9 cellular contexts compared by ENCODE assay signal in the genomic region with DNA sequence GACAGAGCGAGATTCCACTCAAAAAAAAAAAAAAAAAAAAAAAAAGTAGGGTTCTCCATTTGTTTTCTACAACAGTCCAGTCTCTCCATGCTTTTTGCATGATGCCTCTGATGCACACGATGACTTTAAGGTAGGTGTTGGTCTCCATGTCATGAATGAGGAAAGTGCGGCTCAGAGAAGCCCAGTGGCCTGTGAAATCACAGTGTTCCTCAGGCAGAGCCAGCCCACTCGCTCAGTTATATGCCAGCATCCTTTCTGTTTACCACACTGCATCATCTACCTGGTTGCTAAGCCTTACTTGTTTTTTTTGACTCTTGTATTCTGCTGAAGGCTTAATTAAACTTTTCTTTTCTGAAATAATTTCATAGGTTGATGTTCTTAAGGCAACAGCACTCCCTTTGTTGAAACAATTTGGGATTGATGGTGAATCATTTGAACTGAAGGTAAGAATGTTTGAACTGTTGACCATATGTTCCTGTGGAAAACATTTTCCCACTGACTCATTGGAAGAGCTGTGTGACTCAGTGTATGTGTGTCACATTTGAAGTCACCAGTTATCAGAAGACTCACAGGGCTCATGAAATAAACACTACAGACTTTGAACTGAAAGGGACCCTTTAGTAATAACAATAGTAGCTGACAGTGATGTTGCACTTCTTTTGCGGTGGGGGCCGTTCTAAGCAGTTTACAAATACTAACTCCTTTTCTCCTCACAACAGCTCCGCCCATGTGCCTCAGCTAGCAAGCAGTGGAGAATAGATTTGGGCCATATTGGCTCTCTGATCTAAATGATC. TPM values are rescaled to one million over a fixed set of nuclear protein-coding genes. Genes with fewer than 3 reads are reported as not detected.
DNase-seq lines count a peak whose midpoint lies in the region; ATAC-seq and TF ChIP-seq lines count a peak whose summit lies in the region.
"Had no signal": no experiment of that assay in that cellular context is flagged by ENCODE, and none has a peak within 500 bp of the region (broad histone marks: within the 10 kb centered on the region; RNA-seq: fewer than 3 reads in every experiment).

No MANE protein-coding gene starts in this region.

- H3K4me3 Mint-ChIP-seq in activated naive CD8-positive, alpha-beta T cell treated with anti-CD3 and anti-CD28 coated beads, Interleukin-2, amount 50 U/mL, for 24 hours, result peak overlapping the region; percentile 19

- no peak overlapping the region for H3K4me3 ChIP-seq in uterus
- no peak overlapping the region for H3K4me3 ChIP-seq in esophagus muscularis mucosa

- no peak for TF ChIP-seq CTCF in uterus (IDR thresholded peaks at IDR 0.05)
- TF ChIP-seq CTCF in esophagus muscularis mucosa (IDR thresholded peaks at IDR 0.05), result no peak

- H3K9me3 ChIP-seq in uterus (no peaks in the 10 kb centered on the region), esophagus muscularis mucosa (no peaks in the 10 kb centered on the region)

- peak; percentile 93 for ATAC-seq in activated naive CD8-positive, alpha-beta T cell treated with anti-CD3 and anti-CD28 coated beads, Interleukin-2, amount 50 U/mL, for 24 hours

- intact Hi-C loops in uterus (cut with DNase I; ENCODE audit: low total_unique reads), result no loop called here
- intact Hi-C loops in esophagus muscularis mucosa (cut with DNase I), result no loop called here

- H3K27me3 Mint-ChIP-seq in activated naive CD8-positive, alpha-beta T cell treated with anti-CD3 and anti-CD28 coated beads, Interleukin-2, amount 50 U/mL, for 24 hours, result no peaks in the 10 kb centered on the region

- H3K36me3 ChIP-seq in uterus, result no peaks in the 10 kb centered on the region
- H3K36me3 ChIP-seq in esophagus muscularis mucosa, result peaks cover 0 to 20% (median 10%) of the 10 kb centered on the region in 4 donors

- DNase-seq in 8988T (peak; percentile 13), HPDE6-E6E7 (ENCODE audit: extremely low spot score) (peak; percentile 71), lung microvascular endothelial cell (ENCODE audit: low read depth in 2 of 2) (peak; percentile 97 to 98), uterus (no peak), middle frontal gyrus (ENCODE audit: extremely low spot score, low spot score) (no peak), mesenteric fat pad (ENCODE audit: low spot score) (no peak), esophagus muscularis mucosa (ENCODE audit: extremely low spot score) (no peak)
- DNase-seq in activated naive CD8-positive, alpha-beta T cell treated with anti-CD3 and anti-CD28 coated beads, Interleukin-2, amount 50 U/mL, for 24 hours, result peak; percentile 46
- DNase-seq: effector memory CD4-positive, alpha-beta T cell had no signal

- H3K27ac ChIP-seq in uterus (no peak overlapping the region), esophagus muscularis mucosa (replicated peaks in 1 of 4) (no peak overlapping the region)

- no peaks in the 10 kb centered on the region for H3K9me3 Mint-ChIP-seq in activated naive CD8-positive, alpha-beta T cell treated with anti-CD3 and anti-CD28 coated beads, Interleukin-2, amount 50 U/mL, for 24 hours

- H3K36me3 Mint-ChIP-seq in activated naive CD8-positive, alpha-beta T cell treated with anti-CD3 and anti-CD28 coated beads, Interleukin-2, amount 50 U/mL, for 24 hours (ENCODE audit: low read depth), result peaks cover 50% of the 10 kb centered on the region

- H3K27ac Mint-ChIP-seq in activated naive CD8-positive, alpha-beta T cell treated with anti-CD3 and anti-CD28 coated beads, Interleukin-2, amount 50 U/mL, for 24 hours, result peak overlapping the region; percentile 88

- no peak for TF ChIP-seq EP300 in esophagus muscularis mucosa (IDR thresholded peaks at IDR 0.05)

- H3K27me3 ChIP-seq in uterus (no peaks in the 10 kb centered on the region), esophagus muscularis mucosa (no peaks in the 10 kb centered on the region)

- whole genome bisulfite sequencing in esophagus muscularis mucosa, result 89% methylated on average over 7 of the region's 7 CpGs

- TF ChIP-seq POLR2A in uterus (IDR thresholded peaks at IDR 0.05), result no peak
- TF ChIP-seq POLR2A in esophagus muscularis mucosa (IDR thresholded peaks at IDR 0.05; ENCODE audit: low read depth), result no peak

- no peaks in the 10 kb centered on the region for H3K4me1 ChIP-seq in uterus
- peaks cover 6 to 42% (median 35%) of the 10 kb centered on the region in 4 donors for H3K4me1 ChIP-seq in esophagus muscularis mucosa

- peaks cover 42% of the 10 kb centered on the region for H3K4me1 Mint-ChIP-seq in activated naive CD8-positive, alpha-beta T cell treated with anti-CD3 and anti-CD28 coated beads, Interleukin-2, amount 50 U/mL, for 24 hours

RNA-seq across cellular contexts. Expression of a gene that starts 40.2 kb away (rescaled TPM):
- total RNA-seq in lung microvascular endothelial cell, result 8.5 and 12.9 TPM in 2 replicates
- total RNA-seq in uterus, result 10 to 100 TPM; 21.3 to 49.7 (median 37.7) TPM
- 33.8 TPM for total RNA-seq in mesenteric fat pad
- total RNA-seq in esophagus muscularis mucosa, result 10 to 100 TPM; 13.4 to 19.1 (median 14.9) TPM

Comparison
In these comparisons a context has a peak if more than half of its experiments do, and no peak if none do; other contexts are left out.
1. DNase-seq: peak in 8988T (single experiment), HPDE6-E6E7 (single experiment), activated naive CD8-positive, alpha-beta T cell treated with anti-CD3 and anti-CD28 coated beads, Interleukin-2, amount 50 U/mL, for 24 hours (single experiment) and lung microvascular endothelial cell (2 of 2); none in uterus (0 of 2), middle frontal gyrus (single experiment), mesenteric fat pad (single experiment) and esophagus muscularis mucosa (single experiment).